In genomic region chr3:12356996-12357395, GRCh38 we compare ENCODE assay signal across 1 cellular context.
TF ChIP-seq lines count a peak whose summit lies in the region.

No MANE protein-coding gene starts in this region.

TF ChIP-seq in GM23338, 12 proteins besides CTCF, POLR2A, EP300 and RAD21 (continued from another document):
- TF ChIP-seq, protein P1, sequence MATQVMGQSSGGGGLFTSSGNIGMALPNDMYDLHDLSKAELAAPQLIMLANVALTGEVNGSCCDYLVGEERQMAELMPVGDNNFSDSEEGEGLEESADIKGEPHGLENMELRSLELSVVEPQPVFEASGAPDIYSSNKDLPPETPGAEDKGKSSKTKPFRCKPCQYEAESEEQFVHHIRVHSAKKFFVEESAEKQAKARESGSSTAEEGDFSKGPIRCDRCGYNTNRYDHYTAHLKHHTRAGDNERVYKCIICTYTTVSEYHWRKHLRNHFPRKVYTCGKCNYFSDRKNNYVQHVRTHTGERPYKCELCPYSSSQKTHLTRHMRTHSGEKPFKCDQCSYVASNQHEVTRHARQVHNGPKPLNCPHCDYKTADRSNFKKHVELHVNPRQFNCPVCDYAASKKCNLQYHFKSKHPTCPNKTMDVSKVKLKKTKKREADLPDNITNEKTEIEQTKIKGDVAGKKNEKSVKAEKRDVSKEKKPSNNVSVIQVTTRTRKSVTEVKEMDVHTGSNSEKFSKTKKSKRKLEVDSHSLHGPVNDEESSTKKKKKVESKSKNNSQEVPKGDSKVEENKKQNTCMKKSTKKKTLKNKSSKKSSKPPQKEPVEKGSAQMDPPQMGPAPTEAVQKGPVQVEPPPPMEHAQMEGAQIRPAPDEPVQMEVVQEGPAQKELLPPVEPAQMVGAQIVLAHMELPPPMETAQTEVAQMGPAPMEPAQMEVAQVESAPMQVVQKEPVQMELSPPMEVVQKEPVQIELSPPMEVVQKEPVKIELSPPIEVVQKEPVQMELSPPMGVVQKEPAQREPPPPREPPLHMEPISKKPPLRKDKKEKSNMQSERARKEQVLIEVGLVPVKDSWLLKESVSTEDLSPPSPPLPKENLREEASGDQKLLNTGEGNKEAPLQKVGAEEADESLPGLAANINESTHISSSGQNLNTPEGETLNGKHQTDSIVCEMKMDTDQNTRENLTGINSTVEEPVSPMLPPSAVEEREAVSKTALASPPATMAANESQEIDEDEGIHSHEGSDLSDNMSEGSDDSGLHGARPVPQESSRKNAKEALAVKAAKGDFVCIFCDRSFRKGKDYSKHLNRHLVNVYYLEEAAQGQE (IDR thresholded peaks at IDR 0.05; ENCODE audit: unreplicated experiment): no peak
- TF ChIP-seq, protein P2, sequence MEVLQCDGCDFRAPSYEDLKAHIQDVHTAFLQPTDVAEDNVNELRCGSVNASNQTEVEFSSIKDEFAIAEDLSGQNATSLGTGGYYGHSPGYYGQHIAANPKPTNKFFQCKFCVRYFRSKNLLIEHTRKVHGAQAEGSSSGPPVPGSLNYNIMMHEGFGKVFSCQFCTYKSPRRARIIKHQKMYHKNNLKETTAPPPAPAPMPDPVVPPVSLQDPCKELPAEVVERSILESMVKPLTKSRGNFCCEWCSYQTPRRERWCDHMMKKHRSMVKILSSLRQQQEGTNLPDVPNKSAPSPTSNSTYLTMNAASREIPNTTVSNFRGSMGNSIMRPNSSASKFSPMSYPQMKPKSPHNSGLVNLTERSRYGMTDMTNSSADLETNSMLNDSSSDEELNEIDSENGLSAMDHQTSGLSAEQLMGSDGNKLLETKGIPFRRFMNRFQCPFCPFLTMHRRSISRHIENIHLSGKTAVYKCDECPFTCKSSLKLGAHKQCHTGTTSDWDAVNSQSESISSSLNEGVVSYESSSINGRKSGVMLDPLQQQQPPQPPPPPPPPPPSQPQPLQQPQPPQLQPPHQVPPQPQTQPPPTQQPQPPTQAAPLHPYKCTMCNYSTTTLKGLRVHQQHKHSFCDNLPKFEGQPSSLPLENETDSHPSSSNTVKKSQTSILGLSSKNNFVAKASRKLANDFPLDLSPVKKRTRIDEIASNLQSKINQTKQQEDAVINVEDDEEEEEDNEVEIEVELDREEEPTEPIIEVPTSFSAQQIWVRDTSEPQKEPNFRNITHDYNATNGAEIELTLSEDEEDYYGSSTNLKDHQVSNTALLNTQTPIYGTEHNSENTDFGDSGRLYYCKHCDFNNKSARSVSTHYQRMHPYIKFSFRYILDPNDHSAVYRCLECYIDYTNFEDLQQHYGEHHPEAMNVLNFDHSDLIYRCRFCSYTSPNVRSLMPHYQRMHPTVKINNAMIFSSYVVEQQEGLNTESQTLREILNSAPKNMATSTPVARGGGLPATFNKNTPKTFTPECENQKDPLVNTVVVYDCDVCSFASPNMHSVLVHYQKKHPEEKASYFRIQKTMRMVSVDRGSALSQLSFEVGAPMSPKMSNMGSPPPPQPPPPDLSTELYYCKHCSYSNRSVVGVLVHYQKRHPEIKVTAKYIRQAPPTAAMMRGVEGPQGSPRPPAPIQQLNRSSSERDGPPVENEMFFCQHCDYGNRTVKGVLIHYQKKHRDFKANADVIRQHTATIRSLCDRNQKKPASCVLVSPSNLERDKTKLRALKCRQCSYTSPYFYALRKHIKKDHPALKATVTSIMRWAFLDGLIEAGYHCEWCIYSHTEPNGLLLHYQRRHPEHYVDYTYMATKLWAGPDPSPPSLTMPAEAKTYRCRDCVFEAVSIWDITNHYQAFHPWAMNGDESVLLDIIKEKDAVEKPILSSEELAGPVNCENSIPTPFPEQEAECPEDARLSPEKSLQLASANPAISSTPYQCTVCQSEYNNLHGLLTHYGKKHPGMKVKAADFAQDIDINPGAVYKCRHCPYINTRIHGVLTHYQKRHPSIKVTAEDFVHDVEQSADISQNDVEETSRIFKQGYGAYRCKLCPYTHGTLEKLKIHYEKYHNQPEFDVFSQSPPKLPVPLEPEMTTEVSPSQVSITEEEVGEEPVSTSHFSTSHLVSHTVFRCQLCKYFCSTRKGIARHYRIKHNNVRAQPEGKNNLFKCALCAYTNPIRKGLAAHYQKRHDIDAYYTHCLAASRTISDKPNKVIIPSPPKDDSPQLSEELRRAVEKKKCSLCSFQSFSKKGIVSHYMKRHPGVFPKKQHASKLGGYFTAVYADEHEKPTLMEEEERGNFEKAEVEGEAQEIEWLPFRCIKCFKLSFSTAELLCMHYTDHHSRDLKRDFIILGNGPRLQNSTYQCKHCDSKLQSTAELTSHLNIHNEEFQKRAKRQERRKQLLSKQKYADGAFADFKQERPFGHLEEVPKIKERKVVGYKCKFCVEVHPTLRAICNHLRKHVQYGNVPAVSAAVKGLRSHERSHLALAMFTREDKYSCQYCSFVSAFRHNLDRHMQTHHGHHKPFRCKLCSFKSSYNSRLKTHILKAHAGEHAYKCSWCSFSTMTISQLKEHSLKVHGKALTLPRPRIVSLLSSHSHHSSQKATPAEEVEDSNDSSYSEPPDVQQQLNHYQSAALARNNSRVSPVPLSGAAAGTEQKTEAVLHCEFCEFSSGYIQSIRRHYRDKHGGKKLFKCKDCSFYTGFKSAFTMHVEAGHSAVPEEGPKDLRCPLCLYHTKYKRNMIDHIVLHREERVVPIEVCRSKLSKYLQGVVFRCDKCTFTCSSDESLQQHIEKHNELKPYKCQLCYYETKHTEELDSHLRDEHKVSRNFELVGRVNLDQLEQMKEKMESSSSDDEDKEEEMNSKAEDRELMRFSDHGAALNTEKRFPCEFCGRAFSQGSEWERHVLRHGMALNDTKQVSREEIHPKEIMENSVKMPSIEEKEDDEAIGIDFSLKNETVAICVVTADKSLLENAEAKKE (CRISPR knock-in tag; IDR thresholded peaks at IDR 0.05): no peak
- TF ChIP-seq EZH2phosphoT487 (IDR thresholded peaks at IDR 0.05; ENCODE audit: unreplicated experiment): no peak
- TF ChIP-seq NANOG (IDR thresholded peaks at IDR 0.05; ENCODE audit: borderline replicate concordance): no peak
- no peak for TF ChIP-seq JUNB (IDR thresholded peaks at IDR 0.05; ENCODE audit: unreplicated experiment)
- TF ChIP-seq ETS1 (IDR thresholded peaks at IDR 0.05): no peak
- no peak for TF ChIP-seq ZNF114 (CRISPR knock-in tag; IDR thresholded peaks at IDR 0.05)
- TF ChIP-seq CREB1 (CRISPR knock-in tag; IDR thresholded peaks at IDR 0.05; ENCODE audit: low read depth): no peak
- no peak for TF ChIP-seq STAT1 (IDR thresholded peaks at IDR 0.05; ENCODE audit: unreplicated experiment)
